9 cellular contexts compared by ENCODE assay signal in genomic region chr2:182866095-182866460, GRCh38. TPM values are rescaled to one million over a fixed set of nuclear protein-coding genes. Genes with fewer than 3 reads are reported as not detected.
DNase-seq lines count a peak whose midpoint lies in the region; ATAC-seq and TF ChIP-seq lines count a peak whose summit lies in the region.
"Had no signal": no experiment of that assay in that cellular context is flagged by ENCODE, and none has a peak within 500 bp of the region (broad histone marks: within the 10 kb centered on the region; RNA-seq: fewer than 3 reads in every experiment).

No MANE protein-coding gene starts in this region.

- intact Hi-C loops in activated CD8-positive, alpha-beta T cell treated with anti-CD3 and anti-CD28 coated beads for 36 hours (cut with micrococcal nuclease) = no loop called here
- intact Hi-C loops in heart right ventricle (cut with DNase I) = loop anchor here in 1 of 10 donors (10.0 kb wide), 1 partner anchor 61 kb away; no protein-coding TSS in a partner anchor
- intact Hi-C loops in gastrocnemius medialis (cut with DNase I; ENCODE audit: low total_unique reads) = loop anchor here (10.0 kb wide), 1 partner anchor 169 kb away; the partner anchor contains the start of gene NCKAP1

- CTCF ChIA-PET in activated CD8-positive, alpha-beta T cell treated with anti-CD3 and anti-CD28 coated beads for 36 hours (lab: Charles Lee) = no interaction called here

- 3 to 4% methylated on average over 19 of the region's 19 CpGs for WGBS in GM23248 (ENCODE audit: low coverage in 1 of 2, low lambda C conversion rate in 2 of 2, missing lambda C conversion rate in 2 of 2), 2 experiments
- 19% methylated on average over 19 of the region's 19 CpGs for WGBS in heart right ventricle, 2 donors

- H3K4me1 ChIP-seq in GM23248 (ENCODE audit: insufficient read depth) (no peaks in the 10 kb centered on the region), heart right ventricle (peaks cover 0 to 42% (median 12%) of the 10 kb centered on the region in 9 donors), gastrocnemius medialis (peaks cover 12 to 20% of the 10 kb centered on the region in 2 donors)

- H4K20me1 ChIP-seq in GM23248 (ENCODE audit: insufficient read depth) = no peaks in the 10 kb centered on the region

- no peaks in the 10 kb centered on the region for H3K36me3 Mint-ChIP-seq in activated CD8-positive, alpha-beta T cell treated with anti-CD3 and anti-CD28 coated beads for 36 hours (ENCODE audit: low read depth)

- no peak overlapping the region for H3K27ac Mint-ChIP-seq in activated CD8-positive, alpha-beta T cell treated with anti-CD3 and anti-CD28 coated beads for 36 hours

- peaks cover 3% of the 10 kb centered on the region; the same call in 1 of the 2 replicates for H3K27me3 ChIP-seq in GM23248 (replicated peaks; ENCODE audit: insufficient read depth)
- H3K27me3 ChIP-seq in heart right ventricle = peaks cover 0 to 38% (median 6%) of the 10 kb centered on the region in 7 donors
- peaks cover 0 to 2% (median 0%) of the 10 kb centered on the region in 3 donors for H3K27me3 ChIP-seq in gastrocnemius medialis

- no peak for TF ChIP-seq CTCF in activated CD8-positive, alpha-beta T cell treated with anti-CD3 and anti-CD28 coated beads for 36 hours (IDR thresholded peaks at IDR 0.05)
- TF ChIP-seq CTCF in heart right ventricle (IDR thresholded peaks at IDR 0.05) = no peak
- no peak for TF ChIP-seq CTCF in gastrocnemius medialis (IDR thresholded peaks at IDR 0.05 in 4 of 5, conservative IDR thresholded peaks at IDR 0.05 in 1 of 5)

- H3K9ac ChIP-seq in GM23248 = peak overlapping the region; percentile 26; the same call in 1 of the 2 replicates

- no peaks in the 10 kb centered on the region for H3K9me2 ChIP-seq in GM23248 (ENCODE audit: insufficient read depth)

- peaks cover 6% of the 10 kb centered on the region; the same call in 1 of the 2 replicates for H3F3A ChIP-seq in GM23248 (ENCODE audit: insufficient read depth)

- H3K9me3 ChIP-seq in GM23248 (ENCODE audit: low read depth) (no peaks in the 10 kb centered on the region), heart right ventricle (no peaks in the 10 kb centered on the region), gastrocnemius medialis (no peaks in the 10 kb centered on the region)

- in situ Hi-C loops in GM23248 (cut with MboI) = no loop called here
- in situ Hi-C loops in gastrocnemius medialis (cut with MboI; ENCODE audit: low sequenced_read_pairs in 4 of 4) = no loop called here

- peak; percentile 20 for ATAC-seq in activated CD8-positive, alpha-beta T cell treated with anti-CD3 and anti-CD28 coated beads for 36 hours
- ATAC-seq in heart right ventricle (peak; percentile 32 to 62 (median 44)), gastrocnemius medialis (peak; percentile 12 to 13), GM18505 (IDR thresholded peaks at IDR 0.05; ENCODE audit: unreplicated experiment) (no peak), GM21367 (IDR thresholded peaks at IDR 0.05; ENCODE audit: unreplicated experiment) (no peak), HG03095 (IDR thresholded peaks at IDR 0.05; ENCODE audit: unreplicated experiment) (no peak)

- peak; percentile 47 for DNase-seq in GM23248
- DNase-seq in activated CD8-positive, alpha-beta T cell treated with anti-CD3 and anti-CD28 coated beads for 36 hours = peak; percentile 4
- no peak for DNase-seq in heart right ventricle
- peak in 1 of 2 donors; percentile 28 for DNase-seq in gastrocnemius medialis
- DNase-seq in NCI-H1048 (lab: John Stamatoyannopoulos, UW) = no peak

- H3K36me3 ChIP-seq in GM23248 (ENCODE audit: low read depth) (no peaks in the 10 kb centered on the region), heart right ventricle (no peaks in the 10 kb centered on the region), gastrocnemius medialis (no peaks in the 10 kb centered on the region)

- no peak overlapping the region for H3K27ac ChIP-seq in GM23248
- peak overlapping the region in 4 of 10 donors; percentile 27 to 64 (median 47) for H3K27ac ChIP-seq in heart right ventricle
- H3K27ac ChIP-seq in gastrocnemius medialis = peak overlapping the region in 3 of 4 donors; percentile 67 to 75 (median 71)

- H3K27me3 Mint-ChIP-seq in activated CD8-positive, alpha-beta T cell treated with anti-CD3 and anti-CD28 coated beads for 36 hours = peaks cover 55% of the 10 kb centered on the region

- peak overlapping the region; percentile 85 for H2AFZ ChIP-seq in GM23248

- peak overlapping the region; percentile 80 for H3K4me2 ChIP-seq in GM23248 (ENCODE audit: unreplicated experiment)

- POLR2A ChIA-PET in activated CD8-positive, alpha-beta T cell treated with anti-CD3 and anti-CD28 coated beads for 36 hours (lab: Charles Lee) = interaction anchor here (0.7 kb wide), 1 partner anchor 13 kb away, joined by 3 read pairs; no protein-coding TSS in a partner anchor

- no peaks in the 10 kb centered on the region for H3K9me3 Mint-ChIP-seq in activated CD8-positive, alpha-beta T cell treated with anti-CD3 and anti-CD28 coated beads for 36 hours

- TF ChIP-seq POLR2A in gastrocnemius medialis (IDR thresholded peaks at IDR 0.05) (no peak), GM18505 (IDR thresholded peaks at IDR 0.05; ENCODE audit: borderline replicate concordance, extremely low read depth, insufficient read depth, insufficient read length) (no peak)

- H3K4me3 Mint-ChIP-seq in activated CD8-positive, alpha-beta T cell treated with anti-CD3 and anti-CD28 coated beads for 36 hours = no peak overlapping the region

- H3K4me1 Mint-ChIP-seq in activated CD8-positive, alpha-beta T cell treated with anti-CD3 and anti-CD28 coated beads for 36 hours (ENCODE audit: low read depth) = peaks cover 11% of the 10 kb centered on the region

- H3K4me3 ChIP-seq in GM23248 (peak overlapping the region; percentile 73), heart right ventricle (peak overlapping the region; percentile 4 to 66 (median 50)), gastrocnemius medialis (peak overlapping the region; percentile 52 to 74 (median 61))

- no peaks in the 10 kb centered on the region for H3K79me2 ChIP-seq in GM23248 (ENCODE audit: insufficient read depth)

RNA-seq across cellular contexts. Expression of gene FRZB, which starts 0.4 kb away (rescaled TPM):
- total RNA-seq in GM23248 (2014; rRNA removed; shearing (Covaris generic)) = 0.32 TPM in 1 of 2 replicates, not detected in the other
- polyA plus RNA-seq in GM23248 (2016; fragmentation: Nextera tagmentation; extraction: Ambion mirVana) (0.08 TPM in 1 of 2 replicates, not detected in the other), heart right ventricle (1 to 10 TPM; 1.6 to 2.6 TPM)
- not detected for total RNA-seq in activated CD8-positive, alpha-beta T cell treated with anti-CD3 and anti-CD28 coated beads for 36 hours
- total RNA-seq in heart right ventricle (1 to 10 TPM in 8 of 10 donors, under 1 TPM in 2; 0.85 to 5.7 (median 2.3) TPM), gastrocnemius medialis (10 to 100 TPM in 1 of 4 donors, 1 to 10 TPM in 3; 1.3 to 31.3 (median 4.3) TPM)
- total RNA-seq: NCI-H460 had no signal

Comparison
In these comparisons a context has a peak if more than half of its experiments do, and no peak if none do; other contexts are left out.
1. DNase-seq: peak in GM23248 (single experiment) and activated CD8-positive, alpha-beta T cell treated with anti-CD3 and anti-CD28 coated beads for 36 hours (single experiment); none in heart right ventricle (0 of 2) and NCI-H1048 (single experiment).
2. ATAC-seq: peak in activated CD8-positive, alpha-beta T cell treated with anti-CD3 and anti-CD28 coated beads for 36 hours (single experiment), heart right ventricle (8 of 8) and gastrocnemius medialis (2 of 2); none in GM18505 (single experiment), GM21367 (single experiment) and HG03095 (single experiment).
3. Peak in every context shown above with its lines, with median percentiles within 50 percentile points of each other: H3K4me3 ChIP-seq.